In the genomic region with DNA sequence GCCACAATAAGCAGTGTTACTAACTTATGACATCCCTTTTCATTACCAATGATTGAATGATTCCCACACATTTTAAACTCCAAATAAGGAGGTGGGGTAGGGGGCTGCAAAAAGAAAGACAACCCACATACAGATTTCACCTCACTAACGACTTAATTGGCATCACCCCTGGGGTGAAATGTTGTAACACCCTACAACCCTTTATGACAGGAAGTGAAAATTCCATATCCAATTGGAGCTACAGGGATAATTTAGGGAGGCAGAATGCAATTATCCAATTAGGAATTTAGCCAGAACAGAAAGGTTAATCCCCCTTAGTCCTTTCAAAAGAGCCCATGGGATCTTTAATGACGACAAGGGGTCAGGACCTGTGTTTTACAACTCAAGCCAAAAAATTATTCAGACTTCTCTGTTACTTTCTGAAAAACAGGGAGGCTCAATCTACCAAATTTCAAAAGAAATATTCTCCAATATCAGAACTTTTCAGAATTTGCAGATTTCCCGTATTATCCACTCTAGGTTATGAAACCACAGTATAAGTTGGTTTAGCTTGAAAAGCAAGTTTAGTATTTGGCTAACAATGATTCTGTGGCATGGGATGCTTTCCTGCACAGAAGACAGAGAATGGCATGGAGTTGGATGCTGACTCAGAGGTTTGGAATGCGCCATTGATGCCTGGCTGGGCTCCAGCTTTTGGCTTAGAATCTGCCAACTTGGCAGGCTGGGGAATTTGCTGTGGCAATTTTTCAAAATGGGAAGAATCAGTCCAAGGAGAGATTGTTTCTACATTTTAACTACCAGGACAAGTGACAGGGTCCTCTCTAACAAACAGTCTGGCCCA, we compare ENCODE assay signal across 10 cellular contexts.
DNase-seq lines count a peak whose midpoint lies in the region; ATAC-seq, FAIRE-seq and TF ChIP-seq lines count a peak whose summit lies in the region.
"Had no signal": no experiment of that assay in that cellular context is flagged by ENCODE, and none has a peak within 500 bp of the region (broad histone marks: within the 10 kb centered on the region; RNA-seq: fewer than 3 reads in every experiment).

No MANE protein-coding gene starts in this region.

- peaks cover 12% of the 10 kb centered on the region for H3K4me1 ChIP-seq in HepG2 (ENCODE audit: insufficient read depth, low read length)
- H3K4me1 ChIP-seq in suprapubic skin, result no peaks in the 10 kb centered on the region

- in situ Hi-C loops in ACHN (cut with HindIII; ENCODE audit: low pct_ligation_motif_present, low pct_unique_long_range_greater_than_20kb, low sequenced_read_pairs), result no loop called here
- in situ Hi-C loops in astrocyte of the spinal cord (cut with HindIII; ENCODE audit: low sequenced_read_pairs), result no loop called here
- in situ Hi-C loops in HepG2 (cut with HindIII; ENCODE audit: extremely low pct_ligation_motif_present, low pct_unique_long_range_greater_than_20kb), result no loop called here

- no peaks in the 10 kb centered on the region for H3K27me3 ChIP-seq in HepG2 (ENCODE audit: control insufficient read depth in 1 of 2, insufficient read depth in 2 of 2, low read length in 2 of 2)
- H3K27me3 ChIP-seq in suprapubic skin, result no peaks in the 10 kb centered on the region

- TF ChIP-seq EP300 in HepG2 (IDR thresholded peaks at IDR 0.05; ENCODE audit: low read depth in 2 of 2, low read length in 2 of 2), result no peak
- TF ChIP-seq EP300 in HepG2 (CRISPR knock-in tag; IDR thresholded peaks at IDR 0.05; ENCODE audit: borderline replicate concordance), result no peak
- no peak for TF ChIP-seq EP300 in suprapubic skin (IDR thresholded peaks at IDR 0.05)

- H3K27me3 Mint-ChIP-seq in activated naive CD4-positive, alpha-beta T cell treated with anti-CD3 and anti-CD28 coated beads for 36 hours (ENCODE audit: low read depth), result no peaks in the 10 kb centered on the region
- H3K27me3 Mint-ChIP-seq: B cell; effector memory CD8-positive, alpha-beta T cell had no signal

- no peak for FAIRE-seq in HepG2 (lab: Jason Lieb, UNC)

- TF ChIP-seq RAD21 in HepG2 (CRISPR knock-in tag; IDR thresholded peaks at IDR 0.05), result no peak

- no peak for TF ChIP-seq CTCF in astrocyte of the spinal cord (IDR thresholded peaks at IDR 0.05; ENCODE audit: low read depth, low read length)
- no peak for TF ChIP-seq CTCF in HepG2 (CRISPR knock-in tag; IDR thresholded peaks at IDR 0.05)
- no peak for TF ChIP-seq CTCF in suprapubic skin (IDR thresholded peaks at IDR 0.05)

- H3K9me3 Mint-ChIP-seq in activated naive CD4-positive, alpha-beta T cell treated with anti-CD3 and anti-CD28 coated beads for 36 hours, result peaks cover 2% of the 10 kb centered on the region

- peaks cover 20% of the 10 kb centered on the region for H3K9me3 ChIP-seq in HepG2 (ENCODE audit: low read length)
- H3K9me3 ChIP-seq in suprapubic skin, result no peaks in the 10 kb centered on the region

- H3K4me3 Mint-ChIP-seq in activated naive CD4-positive, alpha-beta T cell treated with anti-CD3 and anti-CD28 coated beads for 36 hours, result no peak overlapping the region
- H3K4me3 Mint-ChIP-seq: B cell; effector memory CD8-positive, alpha-beta T cell had no signal

- H3K36me3 Mint-ChIP-seq in activated naive CD4-positive, alpha-beta T cell treated with anti-CD3 and anti-CD28 coated beads for 36 hours (ENCODE audit: low read depth), result no peaks in the 10 kb centered on the region

- POLR2A ChIA-PET in HepG2 (lab: Yijun Ruan, JAX), result no interaction called here

- DNase-seq in ACHN (peak; percentile 94), M059J (ENCODE audit: low read depth) (peak; percentile 27), astrocyte of the spinal cord (ENCODE audit: low read depth, low spot score) (peak; percentile 66), HepG2 (ENCODE audit: low spot score) (peak; percentile 4), NCI-H1417 treated with DMSO at 0.1 percent for 48 hours (lab: John Stamatoyannopoulos, UW) (no peak), T-helper 1 cell (no peak), suprapubic skin (ENCODE audit: low spot score in 2 of 2) (no peak)
- no peak for DNase-seq in activated naive CD4-positive, alpha-beta T cell treated with anti-CD3 and anti-CD28 coated beads for 36 hours
- DNase-seq: effector memory CD8-positive, alpha-beta T cell had no signal

- intact Hi-C loops in HepG2 (cut with micrococcal nuclease; ENCODE audit: unreplicated experiment), result no loop called here
- intact Hi-C loops in activated naive CD4-positive, alpha-beta T cell treated with anti-CD3 and anti-CD28 coated beads for 36 hours (cut with micrococcal nuclease), result no loop called here

- H3K27ac ChIP-seq in HepG2 (ENCODE audit: extremely low read length, insufficient read depth, low read length) (no peak overlapping the region), suprapubic skin (no peak overlapping the region)

- no peak overlapping the region for H3K4me2 ChIP-seq in HepG2 (ENCODE audit: low read depth, low read length)

- H4K20me1 ChIP-seq in HepG2 (ENCODE audit: insufficient read depth, low read length), result no peaks in the 10 kb centered on the region

- no TSS peak for BruUV-seq in HepG2 (replicated peaks; lab: Mats Ljungman, UMichigan)

- ATAC-seq in HepG2, result no peak
- ATAC-seq: effector memory CD8-positive, alpha-beta T cell had no signal

- WGBS in HepG2 (ENCODE audit: low lambda C conversion rate), result 25% methylated on average over 4 of the region's 4 CpGs
- WGBS in suprapubic skin, result 8% methylated on average over 4 of the region's 4 CpGs

- H3K36me3 ChIP-seq in HepG2 (replicated peaks in 1 of 2; ENCODE audit: control insufficient read depth in 1 of 2, insufficient read depth in 2 of 2, low read length in 2 of 2), result no peaks in the 10 kb centered on the region
- H3K36me3 ChIP-seq in suprapubic skin, result no peaks in the 10 kb centered on the region

- CTCF ChIA-PET in HepG2 (lab: Yijun Ruan, JAX; ENCODE audit: low intra/inter-chr PET ratio, low total read pairs), result no interaction called here
- CTCF ChIA-PET in activated naive CD4-positive, alpha-beta T cell treated with anti-CD3 and anti-CD28 coated beads for 36 hours (lab: Charles Lee), result no interaction called here

- no peak overlapping the region for H3K4me3 ChIP-seq in astrocyte of the spinal cord (ENCODE audit: low read depth, low read length)
- H3K4me3 ChIP-seq in HepG2 (replicated peaks in 1 of 3; ENCODE audit: insufficient read depth in 1 of 3, low read depth in 2 of 3, low read length in 3 of 3), result no peak overlapping the region
- H3K4me3 ChIP-seq in suprapubic skin, result no peak overlapping the region

- H3K4me1 Mint-ChIP-seq in activated naive CD4-positive, alpha-beta T cell treated with anti-CD3 and anti-CD28 coated beads for 36 hours (ENCODE audit: low read depth), result no peaks in the 10 kb centered on the region
- H3K4me1 Mint-ChIP-seq: B cell had no signal

- no peak overlapping the region for H3K9ac ChIP-seq in HepG2 (ENCODE audit: insufficient read depth, low read depth, low read length)

- TF ChIP-seq POLR2A in HepG2 (IDR thresholded peaks at IDR 0.05; ENCODE audit: insufficient read depth in 1 of 2, low read depth in 2 of 2, low read length in 2 of 2), result no peak
- no peak for TF ChIP-seq POLR2A in suprapubic skin (IDR thresholded peaks at IDR 0.05)

- no peaks in the 10 kb centered on the region for H3K79me2 ChIP-seq in HepG2 (ENCODE audit: insufficient read depth, low read length)

- H2AFZ ChIP-seq in HepG2 (ENCODE audit: low read length), result no peak overlapping the region

- no peak overlapping the region for H3K27ac Mint-ChIP-seq in activated naive CD4-positive, alpha-beta T cell treated with anti-CD3 and anti-CD28 coated beads for 36 hours
- H3K27ac Mint-ChIP-seq: B cell; effector memory CD8-positive, alpha-beta T cell had no signal

TF ChIP-seq in HepG2, 621 proteins besides CTCF, POLR2A, EP300 and RAD21 (continues in another document):
- TF ChIP-seq BRF2 (CRISPR knock-in tag; IDR thresholded peaks at IDR 0.05) (no peak), ZNF75D (CRISPR knock-in tag; IDR thresholded peaks at IDR 0.05; ENCODE audit: borderline replicate concordance) (no peak), SAP130 (CRISPR knock-in tag; IDR thresholded peaks at IDR 0.05; ENCODE audit: low read depth) (no peak), FOSL2 (CRISPR knock-in tag; IDR thresholded peaks at IDR 0.05) (peak; percentile 84), MAFF (IDR thresholded peaks at IDR 0.05; ENCODE audit: low read depth, low read length) (peak; percentile 70), PATZ1 (CRISPR knock-in tag; IDR thresholded peaks at IDR 0.05) (no peak), MAFK (conservative IDR thresholded peaks at IDR 0.05 in 1 of 2, IDR thresholded peaks at IDR 0.05 in 1 of 2; ENCODE audit: low read length in 2 of 2) (peak; percentile 79 to 81), FOSL1 (CRISPR knock-in tag; IDR thresholded peaks at IDR 0.05; ENCODE audit: borderline replicate concordance) (peak; percentile 39; the same call in 1 of the 2 replicates)
- TF ChIP-seq, protein P1, sequence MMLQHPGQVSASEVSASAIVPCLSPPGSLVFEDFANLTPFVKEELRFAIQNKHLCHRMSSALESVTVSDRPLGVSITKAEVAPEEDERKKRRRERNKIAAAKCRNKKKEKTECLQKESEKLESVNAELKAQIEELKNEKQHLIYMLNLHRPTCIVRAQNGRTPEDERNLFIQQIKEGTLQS (CRISPR knock-in tag; IDR thresholded peaks at IDR 0.05), result peak; percentile 52; the same call in 1 of the 2 replicates

Comparison
In these comparisons a context has a peak if more than half of its experiments do, and no peak if none do; other contexts are left out.
1. DNase-seq: peak in ACHN (single experiment), M059J (single experiment), astrocyte of the spinal cord (single experiment) and HepG2 (single experiment); none in NCI-H1417 treated with DMSO at 0.1 percent for 48 hours (single experiment), T-helper 1 cell (0 of 5), activated naive CD4-positive, alpha-beta T cell treated with anti-CD3 and anti-CD28 coated beads for 36 hours (single experiment) and suprapubic skin (0 of 2).